ENCODE assay signal across 1 cellular context in the genomic region with DNA sequence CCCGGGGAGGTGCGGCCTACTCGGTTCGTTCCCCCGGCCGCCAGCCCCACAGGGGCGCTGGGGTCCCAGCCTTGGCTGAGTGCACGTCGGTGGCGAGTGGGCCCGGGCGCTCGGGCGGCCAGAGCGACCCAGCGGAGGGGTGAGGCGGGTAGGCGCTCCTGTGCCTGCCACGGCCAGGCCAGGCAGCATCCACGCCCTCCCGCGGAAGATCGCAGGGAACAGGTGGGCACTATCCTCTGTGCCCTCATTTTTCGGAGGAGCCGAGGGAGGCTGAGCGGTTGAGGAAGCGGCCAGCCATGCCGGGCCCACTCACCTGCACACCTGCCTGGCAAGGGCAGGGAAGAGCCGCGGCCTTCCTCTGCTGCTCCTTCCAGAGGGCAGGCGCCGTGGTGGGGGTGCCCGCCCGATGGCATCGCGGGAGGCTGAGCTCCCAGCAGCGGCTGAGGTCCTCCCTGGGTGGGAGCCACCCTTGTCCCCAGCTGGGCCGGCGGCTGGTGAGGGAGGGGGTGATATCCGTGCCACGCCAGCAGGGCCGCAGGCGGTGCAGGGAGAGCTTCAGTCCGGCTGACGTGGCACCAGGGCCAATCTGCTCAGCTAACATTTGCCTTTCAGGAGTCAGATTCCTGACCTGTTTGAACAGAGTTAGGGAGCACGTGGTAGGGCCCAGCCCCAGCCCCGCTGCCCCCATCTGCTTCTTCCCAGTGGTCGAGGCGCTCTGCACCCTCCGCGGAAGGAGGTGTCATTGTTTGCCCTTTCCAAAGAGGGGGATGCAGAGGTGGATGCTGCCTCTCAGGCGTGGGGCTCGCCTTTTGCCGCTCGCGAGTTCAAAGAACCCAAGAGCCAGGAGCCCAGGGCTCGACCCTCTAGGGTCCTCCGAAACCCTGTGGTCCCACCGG.
A peak's percentile ranks its signal among the peaks of the same experiment; 100 is the strongest.
TF ChIP-seq lines count a peak whose summit lies in the region.

No MANE protein-coding gene starts in this region.

TF ChIP-seq in HepG2, 621 proteins besides CTCF, POLR2A, EP300 and RAD21 (continued from another document and continues in another):
- TF ChIP-seq, protein P1, sequence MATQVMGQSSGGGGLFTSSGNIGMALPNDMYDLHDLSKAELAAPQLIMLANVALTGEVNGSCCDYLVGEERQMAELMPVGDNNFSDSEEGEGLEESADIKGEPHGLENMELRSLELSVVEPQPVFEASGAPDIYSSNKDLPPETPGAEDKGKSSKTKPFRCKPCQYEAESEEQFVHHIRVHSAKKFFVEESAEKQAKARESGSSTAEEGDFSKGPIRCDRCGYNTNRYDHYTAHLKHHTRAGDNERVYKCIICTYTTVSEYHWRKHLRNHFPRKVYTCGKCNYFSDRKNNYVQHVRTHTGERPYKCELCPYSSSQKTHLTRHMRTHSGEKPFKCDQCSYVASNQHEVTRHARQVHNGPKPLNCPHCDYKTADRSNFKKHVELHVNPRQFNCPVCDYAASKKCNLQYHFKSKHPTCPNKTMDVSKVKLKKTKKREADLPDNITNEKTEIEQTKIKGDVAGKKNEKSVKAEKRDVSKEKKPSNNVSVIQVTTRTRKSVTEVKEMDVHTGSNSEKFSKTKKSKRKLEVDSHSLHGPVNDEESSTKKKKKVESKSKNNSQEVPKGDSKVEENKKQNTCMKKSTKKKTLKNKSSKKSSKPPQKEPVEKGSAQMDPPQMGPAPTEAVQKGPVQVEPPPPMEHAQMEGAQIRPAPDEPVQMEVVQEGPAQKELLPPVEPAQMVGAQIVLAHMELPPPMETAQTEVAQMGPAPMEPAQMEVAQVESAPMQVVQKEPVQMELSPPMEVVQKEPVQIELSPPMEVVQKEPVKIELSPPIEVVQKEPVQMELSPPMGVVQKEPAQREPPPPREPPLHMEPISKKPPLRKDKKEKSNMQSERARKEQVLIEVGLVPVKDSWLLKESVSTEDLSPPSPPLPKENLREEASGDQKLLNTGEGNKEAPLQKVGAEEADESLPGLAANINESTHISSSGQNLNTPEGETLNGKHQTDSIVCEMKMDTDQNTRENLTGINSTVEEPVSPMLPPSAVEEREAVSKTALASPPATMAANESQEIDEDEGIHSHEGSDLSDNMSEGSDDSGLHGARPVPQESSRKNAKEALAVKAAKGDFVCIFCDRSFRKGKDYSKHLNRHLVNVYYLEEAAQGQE (IDR thresholded peaks at IDR 0.05; ENCODE audit: borderline replicate concordance in 1 of 2, low read depth in 1 of 2, low read length in 2 of 2), result no peak
- TF ChIP-seq ZNF430 (CRISPR knock-in tag; IDR thresholded peaks at IDR 0.05) (0 out of 2 replicates have a peak, but pooled peaks have one; percentile 24), NR3C1 (CRISPR knock-in tag; IDR thresholded peaks at IDR 0.05) (no peak), ZNF572 (CRISPR knock-in tag; IDR thresholded peaks at IDR 0.05) (no peak; the same call in 1 of the 2 replicates), ZNF766 (CRISPR knock-in tag; IDR thresholded peaks at IDR 0.05; ENCODE audit: borderline replicate concordance) (0 out of 2 replicates have a peak, but pooled peaks have one; percentile 79), NR2F6 (IDR thresholded peaks at IDR 0.05) (no peak), NR2F6 (CRISPR knock-in tag; IDR thresholded peaks at IDR 0.05) (no peak), ZNF776 (CRISPR knock-in tag; IDR thresholded peaks at IDR 0.05) (no peak; the same call in 1 of the 2 replicates), HDAC1 (CRISPR knock-in tag; IDR thresholded peaks at IDR 0.05) (no peak), ZNF446 (CRISPR knock-in tag; IDR thresholded peaks at IDR 0.05) (no peak), ARHGAP35 (CRISPR knock-in tag; IDR thresholded peaks at IDR 0.05; ENCODE audit: borderline replicate concordance) (no peak), NFKB2 (CRISPR knock-in tag; IDR thresholded peaks at IDR 0.05; ENCODE audit: borderline replicate concordance) (peak; percentile 70; the same call in 1 of the 2 replicates), CAMTA2 (CRISPR knock-in tag; IDR thresholded peaks at IDR 0.05; ENCODE audit: borderline replicate concordance) (peak; percentile 23; the same call in 1 of the 2 replicates), PRMT3 (CRISPR knock-in tag; IDR thresholded peaks at IDR 0.05; ENCODE audit: borderline replicate concordance, low read depth) (no peak), GATAD2A (CRISPR knock-in tag; IDR thresholded peaks at IDR 0.05) (no peak), NAIF1 (CRISPR knock-in tag; IDR thresholded peaks at IDR 0.05; ENCODE audit: borderline replicate concordance) (no peak), ATF7-NPFF (CRISPR knock-in tag; IDR thresholded peaks at IDR 0.05; ENCODE audit: low read depth) (no peak), ZEB1 (IDR thresholded peaks at IDR 0.05; ENCODE audit: insufficient replicate concordance, low read depth) (no peak), ZNF781 (CRISPR knock-in tag; IDR thresholded peaks at IDR 0.05; ENCODE audit: borderline replicate concordance, not compliant biosample characterization) (no peak), ZNF530 (CRISPR knock-in tag; IDR thresholded peaks at IDR 0.05; ENCODE audit: low read depth) (no peak), ZNF652 (CRISPR knock-in tag; IDR thresholded peaks at IDR 0.05; ENCODE audit: borderline replicate concordance, low read depth) (no peak), GLI4 (CRISPR knock-in tag; IDR thresholded peaks at IDR 0.05; ENCODE audit: borderline replicate concordance) (no peak)
- TF ChIP-seq, protein P2, sequence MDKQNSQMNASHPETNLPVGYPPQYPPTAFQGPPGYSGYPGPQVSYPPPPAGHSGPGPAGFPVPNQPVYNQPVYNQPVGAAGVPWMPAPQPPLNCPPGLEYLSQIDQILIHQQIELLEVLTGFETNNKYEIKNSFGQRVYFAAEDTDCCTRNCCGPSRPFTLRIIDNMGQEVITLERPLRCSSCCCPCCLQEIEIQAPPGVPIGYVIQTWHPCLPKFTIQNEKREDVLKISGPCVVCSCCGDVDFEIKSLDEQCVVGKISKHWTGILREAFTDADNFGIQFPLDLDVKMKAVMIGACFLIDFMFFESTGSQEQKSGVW (CRISPR knock-in tag; IDR thresholded peaks at IDR 0.05; ENCODE audit: borderline replicate concordance), result no peak
- TF ChIP-seq, protein P3, sequence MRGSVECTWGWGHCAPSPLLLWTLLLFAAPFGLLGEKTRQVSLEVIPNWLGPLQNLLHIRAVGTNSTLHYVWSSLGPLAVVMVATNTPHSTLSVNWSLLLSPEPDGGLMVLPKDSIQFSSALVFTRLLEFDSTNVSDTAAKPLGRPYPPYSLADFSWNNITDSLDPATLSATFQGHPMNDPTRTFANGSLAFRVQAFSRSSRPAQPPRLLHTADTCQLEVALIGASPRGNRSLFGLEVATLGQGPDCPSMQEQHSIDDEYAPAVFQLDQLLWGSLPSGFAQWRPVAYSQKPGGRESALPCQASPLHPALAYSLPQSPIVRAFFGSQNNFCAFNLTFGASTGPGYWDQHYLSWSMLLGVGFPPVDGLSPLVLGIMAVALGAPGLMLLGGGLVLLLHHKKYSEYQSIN (CRISPR knock-in tag; IDR thresholded peaks at IDR 0.05; ENCODE audit: borderline replicate concordance), result no peak
- TF ChIP-seq, protein P4, sequence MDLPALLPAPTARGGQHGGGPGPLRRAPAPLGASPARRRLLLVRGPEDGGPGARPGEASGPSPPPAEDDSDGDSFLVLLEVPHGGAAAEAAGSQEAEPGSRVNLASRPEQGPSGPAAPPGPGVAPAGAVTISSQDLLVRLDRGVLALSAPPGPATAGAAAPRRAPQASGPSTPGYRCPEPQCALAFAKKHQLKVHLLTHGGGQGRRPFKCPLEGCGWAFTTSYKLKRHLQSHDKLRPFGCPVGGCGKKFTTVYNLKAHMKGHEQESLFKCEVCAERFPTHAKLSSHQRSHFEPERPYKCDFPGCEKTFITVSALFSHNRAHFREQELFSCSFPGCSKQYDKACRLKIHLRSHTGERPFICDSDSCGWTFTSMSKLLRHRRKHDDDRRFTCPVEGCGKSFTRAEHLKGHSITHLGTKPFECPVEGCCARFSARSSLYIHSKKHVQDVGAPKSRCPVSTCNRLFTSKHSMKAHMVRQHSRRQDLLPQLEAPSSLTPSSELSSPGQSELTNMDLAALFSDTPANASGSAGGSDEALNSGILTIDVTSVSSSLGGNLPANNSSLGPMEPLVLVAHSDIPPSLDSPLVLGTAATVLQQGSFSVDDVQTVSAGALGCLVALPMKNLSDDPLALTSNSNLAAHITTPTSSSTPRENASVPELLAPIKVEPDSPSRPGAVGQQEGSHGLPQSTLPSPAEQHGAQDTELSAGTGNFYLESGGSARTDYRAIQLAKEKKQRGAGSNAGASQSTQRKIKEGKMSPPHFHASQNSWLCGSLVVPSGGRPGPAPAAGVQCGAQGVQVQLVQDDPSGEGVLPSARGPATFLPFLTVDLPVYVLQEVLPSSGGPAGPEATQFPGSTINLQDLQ (CRISPR knock-in tag; IDR thresholded peaks at IDR 0.05), result no peak
- TF ChIP-seq, protein P5, sequence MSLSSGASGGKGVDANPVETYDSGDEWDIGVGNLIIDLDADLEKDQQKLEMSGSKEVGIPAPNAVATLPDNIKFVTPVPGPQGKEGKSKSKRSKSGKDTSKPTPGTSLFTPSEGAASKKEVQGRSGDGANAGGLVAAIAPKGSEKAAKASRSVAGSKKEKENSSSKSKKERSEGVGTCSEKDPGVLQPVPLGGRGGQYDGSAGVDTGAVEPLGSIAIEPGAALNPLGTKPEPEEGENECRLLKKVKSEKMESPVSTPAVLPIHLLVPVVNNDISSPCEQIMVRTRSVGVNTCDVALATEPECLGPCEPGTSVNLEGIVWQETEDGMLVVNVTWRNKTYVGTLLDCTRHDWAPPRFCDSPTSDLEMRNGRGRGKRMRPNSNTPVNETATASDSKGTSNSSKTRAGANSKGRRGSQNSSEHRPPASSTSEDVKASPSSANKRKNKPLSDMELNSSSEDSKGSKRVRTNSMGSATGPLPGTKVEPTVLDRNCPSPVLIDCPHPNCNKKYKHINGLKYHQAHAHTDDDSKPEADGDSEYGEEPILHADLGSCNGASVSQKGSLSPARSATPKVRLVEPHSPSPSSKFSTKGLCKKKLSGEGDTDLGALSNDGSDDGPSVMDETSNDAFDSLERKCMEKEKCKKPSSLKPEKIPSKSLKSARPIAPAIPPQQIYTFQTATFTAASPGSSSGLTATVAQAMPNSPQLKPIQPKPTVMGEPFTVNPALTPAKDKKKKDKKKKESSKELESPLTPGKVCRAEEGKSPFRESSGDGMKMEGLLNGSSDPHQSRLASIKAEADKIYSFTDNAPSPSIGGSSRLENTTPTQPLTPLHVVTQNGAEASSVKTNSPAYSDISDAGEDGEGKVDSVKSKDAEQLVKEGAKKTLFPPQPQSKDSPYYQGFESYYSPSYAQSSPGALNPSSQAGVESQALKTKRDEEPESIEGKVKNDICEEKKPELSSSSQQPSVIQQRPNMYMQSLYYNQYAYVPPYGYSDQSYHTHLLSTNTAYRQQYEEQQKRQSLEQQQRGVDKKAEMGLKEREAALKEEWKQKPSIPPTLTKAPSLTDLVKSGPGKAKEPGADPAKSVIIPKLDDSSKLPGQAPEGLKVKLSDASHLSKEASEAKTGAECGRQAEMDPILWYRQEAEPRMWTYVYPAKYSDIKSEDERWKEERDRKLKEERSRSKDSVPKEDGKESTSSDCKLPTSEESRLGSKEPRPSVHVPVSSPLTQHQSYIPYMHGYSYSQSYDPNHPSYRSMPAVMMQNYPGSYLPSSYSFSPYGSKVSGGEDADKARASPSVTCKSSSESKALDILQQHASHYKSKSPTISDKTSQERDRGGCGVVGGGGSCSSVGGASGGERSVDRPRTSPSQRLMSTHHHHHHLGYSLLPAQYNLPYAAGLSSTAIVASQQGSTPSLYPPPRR (CRISPR knock-in tag; IDR thresholded peaks at IDR 0.05; ENCODE audit: borderline replicate concordance), result no peak
- TF ChIP-seq, protein P6, sequence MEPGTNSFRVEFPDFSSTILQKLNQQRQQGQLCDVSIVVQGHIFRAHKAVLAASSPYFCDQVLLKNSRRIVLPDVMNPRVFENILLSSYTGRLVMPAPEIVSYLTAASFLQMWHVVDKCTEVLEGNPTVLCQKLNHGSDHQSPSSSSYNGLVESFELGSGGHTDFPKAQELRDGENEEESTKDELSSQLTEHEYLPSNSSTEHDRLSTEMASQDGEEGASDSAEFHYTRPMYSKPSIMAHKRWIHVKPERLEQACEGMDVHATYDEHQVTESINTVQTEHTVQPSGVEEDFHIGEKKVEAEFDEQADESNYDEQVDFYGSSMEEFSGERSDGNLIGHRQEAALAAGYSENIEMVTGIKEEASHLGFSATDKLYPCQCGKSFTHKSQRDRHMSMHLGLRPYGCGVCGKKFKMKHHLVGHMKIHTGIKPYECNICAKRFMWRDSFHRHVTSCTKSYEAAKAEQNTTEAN (CRISPR knock-in tag; conservative IDR thresholded peaks at IDR 0.05), result 0 out of 2 replicates have a peak, but pooled peaks have one; percentile 54
- TF ChIP-seq, protein P7, sequence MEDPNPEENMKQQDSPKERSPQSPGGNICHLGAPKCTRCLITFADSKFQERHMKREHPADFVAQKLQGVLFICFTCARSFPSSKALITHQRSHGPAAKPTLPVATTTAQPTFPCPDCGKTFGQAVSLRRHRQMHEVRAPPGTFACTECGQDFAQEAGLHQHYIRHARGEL (CRISPR knock-in tag; IDR thresholded peaks at IDR 0.05), result no peak
- TF ChIP-seq, protein P8, sequence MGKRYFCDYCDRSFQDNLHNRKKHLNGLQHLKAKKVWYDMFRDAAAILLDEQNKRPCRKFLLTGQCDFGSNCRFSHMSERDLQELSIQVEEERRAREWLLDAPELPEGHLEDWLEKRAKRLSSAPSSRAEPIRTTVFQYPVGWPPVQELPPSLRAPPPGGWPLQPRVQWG (CRISPR knock-in tag; IDR thresholded peaks at IDR 0.05; ENCODE audit: borderline replicate concordance, low read depth), result no peak
